In the genomic region with DNA sequence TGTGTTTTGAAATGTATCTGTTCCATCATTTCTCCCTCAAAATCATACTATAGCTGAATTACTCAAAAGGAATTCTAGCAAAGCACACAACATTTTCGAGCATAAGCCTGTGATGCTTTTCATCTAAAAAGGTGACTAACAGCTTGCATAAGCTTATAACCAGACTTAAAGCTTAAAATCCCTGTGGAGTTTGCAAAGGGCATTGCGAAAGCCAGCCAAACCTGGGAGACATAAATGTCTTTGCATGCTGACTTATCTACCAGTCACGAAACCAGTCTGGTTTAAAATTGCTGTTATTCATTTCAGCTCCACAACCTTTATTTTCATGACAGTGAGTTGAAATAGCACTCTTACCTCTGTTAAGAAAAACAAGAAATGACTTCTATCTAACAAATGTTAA, we compare ENCODE assay signal across 15 cellular contexts. TPM values are rescaled to one million over a fixed set of nuclear protein-coding genes. Genes with fewer than 3 reads are reported as not detected.
A peak's percentile ranks its signal among the peaks of the same experiment; 100 is the strongest.
DNase-seq lines count a peak whose midpoint lies in the region; ATAC-seq and TF ChIP-seq lines count a peak whose summit lies in the region.
"Had no signal": no experiment of that assay in that cellular context is flagged by ENCODE, and none has a peak within 500 bp of the region (broad histone marks: within the 10 kb centered on the region; RNA-seq: fewer than 3 reads in every experiment).

No MANE protein-coding gene starts in this region.

- in situ Hi-C loops in GM13977 (cut with MboI; ENCODE audit: low pct_unique_long_range_greater_than_20kb, low sequenced_read_pairs, unreplicated experiment): no loop called here

- DNase-seq in ELR (ENCODE audit: low read depth) (peak; percentile 73), OCI-M1 (lab: John Stamatoyannopoulos, UW) (peak; percentile 29), epithelial cell of prostate (ENCODE audit: low read depth, low spot score) (peak; percentile 90), trophoblast cell (peak; percentile 94 to 98), foreskin melanocyte (no peak), GM13977 (ENCODE audit: low spot score) (no peak)
- no peak for DNase-seq in effector memory CD8-positive, alpha-beta T cell
- DNase-seq: DMS153, midbrain, right cardiac atrium, SHP77 treated with DMSO at 0.1 percent for 48 hours, upper lobe of right lung had no signal

- peaks cover 33% of the 10 kb centered on the region for H3K79me1 ChIP-seq in trophoblast cell (ENCODE audit: low read length)

- H3K14ac ChIP-seq in trophoblast cell (ENCODE audit: low read length): no peak overlapping the region

- no peaks in the 10 kb centered on the region for H3K4me1 Mint-ChIP-seq in effector memory CD8-positive, alpha-beta T cell (ENCODE audit: low read depth in 2 of 2)

- no peak overlapping the region for H3K9ac ChIP-seq in trophoblast cell (ENCODE audit: low read length)

- H3K23ac ChIP-seq in trophoblast cell (ENCODE audit: low read length): no peak overlapping the region

- H4K12ac ChIP-seq in trophoblast cell (ENCODE audit: low read depth, low read length): no peak overlapping the region

- peaks cover 24 to 30% of the 10 kb centered on the region in 2 experiments for H3K4me1 ChIP-seq in trophoblast cell (ENCODE audit: control insufficient read depth in 1 of 2, insufficient read depth in 2 of 2, low read length in 2 of 2)
- H3K4me1 ChIP-seq: upper lobe of right lung had no signal

- ATAC-seq in HG02678 (IDR thresholded peaks at IDR 0.05; ENCODE audit: unreplicated experiment): no peak
- ATAC-seq in effector memory CD8-positive, alpha-beta T cell (replicated peaks): no peak
- ATAC-seq: right cardiac atrium, upper lobe of right lung, WTC11 had no signal

- H2BK5ac ChIP-seq in trophoblast cell (ENCODE audit: low read depth, low read length, poor library complexity): no peak overlapping the region

- no peak overlapping the region for H2BK120ac ChIP-seq in trophoblast cell (ENCODE audit: insufficient read depth, low read length, poor library complexity)

- H2BK12ac ChIP-seq in trophoblast cell (ENCODE audit: low read length): no peak overlapping the region

- H3K36me3 ChIP-seq in trophoblast cell (ENCODE audit: control insufficient read depth in 1 of 2, insufficient read depth in 2 of 2, low read length in 2 of 2): no peaks in the 10 kb centered on the region
- H3K36me3 ChIP-seq: upper lobe of right lung had no signal

- no peaks in the 10 kb centered on the region for H3K9me3 Mint-ChIP-seq in effector memory CD8-positive, alpha-beta T cell
- H3K9me3 Mint-ChIP-seq: WTC11 had no signal

- no peaks in the 10 kb centered on the region for H3K27me3 ChIP-seq in trophoblast cell (ENCODE audit: insufficient read depth, low read length)
- H3K27me3 ChIP-seq: upper lobe of right lung had no signal

- H3K27me3 Mint-ChIP-seq in effector memory CD8-positive, alpha-beta T cell: peaks cover 16 to 40% of the 10 kb centered on the region in 2 donors

- peaks cover 6% of the 10 kb centered on the region for H3K79me2 ChIP-seq in trophoblast cell (ENCODE audit: control insufficient read depth, insufficient read depth, low read length, poor library complexity)

- no peak overlapping the region for H3K4me2 ChIP-seq in trophoblast cell (ENCODE audit: low read length)

- no peak overlapping the region for H3K18ac ChIP-seq in trophoblast cell (ENCODE audit: low read length)

- H4K91ac ChIP-seq in trophoblast cell (ENCODE audit: low read depth, low read length): no peak overlapping the region

- no peaks in the 10 kb centered on the region for H3K36me3 Mint-ChIP-seq in effector memory CD8-positive, alpha-beta T cell (ENCODE audit: insufficient read depth)
- H3K36me3 Mint-ChIP-seq: WTC11 had no signal

- H3K27ac ChIP-seq in epithelial cell of prostate: peak overlapping the region; percentile 76
- H3K27ac ChIP-seq in trophoblast cell (ENCODE audit: low read depth, low read length): peak overlapping the region; percentile 26
- H3K27ac ChIP-seq: coronary artery, upper lobe of right lung had no signal

- H4K8ac ChIP-seq in trophoblast cell (ENCODE audit: low read depth, low read length): no peak overlapping the region

- no peak overlapping the region for H3K27ac Mint-ChIP-seq in effector memory CD8-positive, alpha-beta T cell
- H3K27ac Mint-ChIP-seq: WTC11 had no signal

- peaks cover 2% of the 10 kb centered on the region for H3K9me3 ChIP-seq in trophoblast cell (ENCODE audit: insufficient read depth, low read depth, low read length)
- H3K9me3 ChIP-seq: upper lobe of right lung had no signal

- no peak overlapping the region for H3K4ac ChIP-seq in trophoblast cell (ENCODE audit: low read depth, low read length)

- H2AFZ ChIP-seq in trophoblast cell (ENCODE audit: insufficient read depth, low read length, poor library complexity): no peak overlapping the region

- no peak overlapping the region for H3K4me3 Mint-ChIP-seq in effector memory CD8-positive, alpha-beta T cell
- H3K4me3 Mint-ChIP-seq: WTC11 had no signal

- no peak overlapping the region for H2AK5ac ChIP-seq in trophoblast cell (ENCODE audit: low read length)

- no peak for TF ChIP-seq CTCF in GM13977 (IDR thresholded peaks at IDR 0.05; ENCODE audit: extremely low read depth, insufficient read depth, missing control alignments)

- no CpG with 5 or more reads among the region's 3 CpGs for WGBS in trophoblast cell (ENCODE audit: extremely low coverage, insufficient coverage, insufficient read length)

- H3K4me3 ChIP-seq in trophoblast cell (ENCODE audit: low read depth, low read length): no peak overlapping the region
- H3K4me3 ChIP-seq: coronary artery, upper lobe of right lung had no signal

RNA-seq across cellular contexts. Expression of gene LIPC, which starts 35.6 kb away (rescaled TPM):
- 0.05 and 0.07 TPM in 2 replicates for polyA plus RNA-seq in trophoblast cell (2013)

Comparison
In these comparisons a context has a peak if more than half of its experiments do, and no peak if none do; other contexts are left out.
1. DNase-seq: peak in ELR (single experiment), OCI-M1 (single experiment), epithelial cell of prostate (single experiment) and trophoblast cell (2 of 2); none in foreskin melanocyte (single experiment), effector memory CD8-positive, alpha-beta T cell (0 of 3) and GM13977 (single experiment).